ENCODE assay signal across 9 cellular contexts in genomic region chr13:96075953-96076543, GRCh38. TPM values are rescaled to one million over a fixed set of nuclear protein-coding genes. Genes with fewer than 3 reads are reported as not detected.
DNase-seq lines count a peak whose midpoint lies in the region; ATAC-seq and TF ChIP-seq lines count a peak whose summit lies in the region.
"Had no signal": no experiment of that assay in that cellular context is flagged by ENCODE, and none has a peak within 500 bp of the region (broad histone marks: within the 10 kb centered on the region; RNA-seq: fewer than 3 reads in every experiment).

No MANE protein-coding gene starts in this region.

- peak; percentile 74 for TF ChIP-seq CTCF in GM06990 (IDR thresholded peaks at IDR 0.05; ENCODE audit: insufficient read depth, low read length, poor library complexity, severe bottlenecking)

- no peak for DNase-seq in GM06990 (ENCODE audit: extremely low read depth, insufficient read length)
- DNase-seq in adipocyte (ENCODE audit: low read depth), result peak; percentile 63
- DNase-seq in myocyte (ENCODE audit: low read depth), result peak; percentile 45
- no peak for DNase-seq in NK-92 (lab: John Stamatoyannopoulos, UW; ENCODE audit: unreplicated experiment)
- DNase-seq in cortex of kidney (lab: John Stamatoyannopoulos, UW), result no peak
- no peak for DNase-seq in ureter (ENCODE audit: low spot score)

- no peaks in the 10 kb centered on the region for H3K4me1 ChIP-seq in adipocyte (ENCODE audit: control insufficient read depth, insufficient read depth, low read length)

- H3K9ac ChIP-seq in adipocyte (ENCODE audit: low read length), result no peak overlapping the region

- ATAC-seq in HG02870 (IDR thresholded peaks at IDR 0.05; ENCODE audit: unreplicated experiment) (peak; percentile 67), HG02759 (IDR thresholded peaks at IDR 0.05; ENCODE audit: unreplicated experiment) (no peak)
- ATAC-seq: esophagus mucosa had no signal

- H3K4me3 ChIP-seq in GM06990 (replicated peaks; ENCODE audit: low read depth, low read length) (no peak overlapping the region), adipocyte (ENCODE audit: low read length) (no peak overlapping the region)

- H3K27me3 ChIP-seq in GM06990 (replicated peaks; ENCODE audit: control insufficient read depth, insufficient read depth, low read length) (no peaks in the 10 kb centered on the region), adipocyte (replicated peaks; ENCODE audit: control insufficient read depth, insufficient read depth, low read length) (no peaks in the 10 kb centered on the region)

- no peaks in the 10 kb centered on the region for H3K9me3 ChIP-seq in adipocyte (ENCODE audit: control insufficient read depth, low read length)

- H3K36me3 ChIP-seq in GM06990 (ENCODE audit: control insufficient read depth, insufficient read depth, low read length) (no peaks in the 10 kb centered on the region), adipocyte (ENCODE audit: control insufficient read depth, insufficient read depth, low read length, severe bottlenecking) (no peaks in the 10 kb centered on the region)

RNA-seq across cellular contexts. Expression of gene HS6ST3, which starts 13.9 kb away (rescaled TPM):
- 0.05 TPM in 1 of 2 replicates, not detected in the other for total RNA-seq in myocyte
- polyA plus RNA-seq in myocyte (2012), result not detected
- total RNA-seq in ureter, result 4.4 TPM
- total RNA-seq: esophagus mucosa had no signal

RNA-seq across cellular contexts. Expression of gene UGGT2, which starts 22.8 kb away (rescaled TPM):
- total RNA-seq in myocyte (27.9 and 29.0 TPM in 2 replicates), ureter (79.0 TPM)
- polyA plus RNA-seq in myocyte (2012), result 9.6 TPM

Comparison
In these comparisons a context has a peak if more than half of its experiments do, and no peak if none do; other contexts are left out.
1. DNase-seq: peak in adipocyte (single experiment) and myocyte (single experiment); none in GM06990 (single experiment), NK-92 (single experiment), cortex of kidney (single experiment) and ureter (single experiment).